8 cellular contexts compared by ENCODE assay signal in the genomic region with DNA sequence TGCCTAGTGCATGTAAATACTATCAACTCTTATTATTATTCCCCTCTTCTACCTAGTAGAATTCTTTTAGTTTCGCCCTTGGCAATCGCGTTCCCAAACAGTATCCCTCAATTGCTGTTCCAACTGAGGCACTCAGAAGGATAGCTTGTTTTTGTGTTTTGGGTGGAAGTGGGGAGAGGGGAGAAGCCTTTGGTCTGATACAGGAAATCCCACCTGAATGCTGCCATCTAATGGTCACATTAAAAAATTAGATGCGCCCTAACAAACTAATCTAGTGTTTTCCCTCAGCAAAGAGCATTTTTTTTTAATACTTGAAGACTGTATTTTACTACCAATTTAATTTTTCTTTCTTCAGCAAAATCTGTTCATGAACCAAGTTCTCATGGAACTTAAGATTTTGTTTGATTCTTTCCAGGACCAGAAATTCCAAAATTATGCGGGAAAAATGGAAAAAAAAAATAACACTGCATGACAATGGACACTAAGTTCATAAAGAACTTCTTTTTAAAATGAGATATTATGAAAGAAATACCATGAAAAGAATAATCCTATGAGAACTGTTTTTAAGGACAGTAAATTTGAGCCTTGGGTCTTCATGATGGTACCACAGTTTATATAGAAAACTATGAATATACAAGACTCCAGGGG. TPM values are rescaled to one million over a fixed set of nuclear protein-coding genes. Genes with fewer than 3 reads are reported as not detected.
DNase-seq lines count a peak whose midpoint lies in the region; ATAC-seq, FAIRE-seq and TF ChIP-seq lines count a peak whose summit lies in the region.

No MANE protein-coding gene starts in this region.

- no peaks in the 10 kb centered on the region for H3K9me3 ChIP-seq in kidney (ENCODE audit: control insufficient read depth in 1 of 2, low read length in 2 of 2)

- peak; percentile 28; the same call in 1 of the 2 replicates for TF ChIP-seq CTCF in WI38 (IDR thresholded peaks at IDR 0.05; ENCODE audit: low read depth, low read length)
- TF ChIP-seq CTCF in kidney (IDR thresholded peaks at IDR 0.05; ENCODE audit: borderline replicate concordance, extremely low read depth, insufficient read depth) = peak; percentile 49

- no peak overlapping the region for H3K27ac ChIP-seq in kidney (ENCODE audit: low read depth in 2 of 2, low read length in 2 of 2)

- no peak overlapping the region for H3K9ac ChIP-seq in kidney (ENCODE audit: low read length in 2 of 2)

- FAIRE-seq in kidney (lab: Jason Lieb, UNC) = no peak

- H3K36me3 ChIP-seq in kidney (ENCODE audit: control insufficient read depth in 1 of 2, insufficient read depth in 2 of 2, low read length in 2 of 2) = no peaks in the 10 kb centered on the region

- H3K4me3 ChIP-seq in WI38 (ENCODE audit: low read depth, low read length) = no peak overlapping the region
- H3K4me3 ChIP-seq in kidney (ENCODE audit: low read length in 2 of 2) = no peak overlapping the region

- DNase-seq in ELF-1 (ENCODE audit: low read depth, low spot score) = peak; percentile 23
- peak; percentile 7 to 30 for DNase-seq in Kasumi-1 (lab: John Stamatoyannopoulos, UW)
- no peak for DNase-seq in kidney
- DNase-seq in NCI-H226 = no peak

- H3K4me1 ChIP-seq in kidney (ENCODE audit: control insufficient read depth in 1 of 2, insufficient read depth in 1 of 2, low read depth in 1 of 2, low read length in 2 of 2) = peaks cover 0 to 2% of the 10 kb centered on the region in 2 donors

- ATAC-seq in GM18907 (IDR thresholded peaks at IDR 0.05; ENCODE audit: unreplicated experiment) (no peak), HG02840 (IDR thresholded peaks at IDR 0.05; ENCODE audit: low FRiP score, unreplicated experiment) (no peak), HG03521 (IDR thresholded peaks at IDR 0.05; ENCODE audit: unreplicated experiment) (no peak)

- intact Hi-C loops in kidney (cut with DNase I) = no loop called here

RNA-seq across cellular contexts. Expression of a gene that starts 22.2 kb away (rescaled TPM):
- 60.1 TPM for total RNA-seq in kidney
- 79.7 TPM for polyA plus RNA-seq in kidney (ENCODE audit: insufficient read depth, low read depth, low replicate concordance)

Comparison
In these comparisons a context has a peak if more than half of its experiments do, and no peak if none do; other contexts are left out.
1. DNase-seq: peak in ELF-1 (single experiment) and Kasumi-1 (2 of 2); none in kidney (single experiment) and NCI-H226 (single experiment).